12 cellular contexts compared by ENCODE assay signal in genomic region chr1:169508432-169509338, GRCh38. TPM values are rescaled to one million over a fixed set of nuclear protein-coding genes. Genes with fewer than 3 reads are reported as not detected.
DNase-seq lines count a peak whose midpoint lies in the region; ATAC-seq, FAIRE-seq and TF ChIP-seq lines count a peak whose summit lies in the region.
"Had no signal": no experiment of that assay in that cellular context is flagged by ENCODE, and none has a peak within 500 bp of the region (broad histone marks: within the 10 kb centered on the region; RNA-seq: fewer than 3 reads in every experiment).

No MANE protein-coding gene starts in this region.

- no peak for DNase-seq in activated CD4-positive, alpha-beta T cell treated with anti-CD3 and anti-CD28 coated beads for 36 hours
- no peak for DNase-seq in activated CD4-positive, alpha-beta T cell treated with anti-CD3 and anti-CD28 coated beads, Interleukin-2, amount 50 U/mL, for 1 hour
- peak; percentile 57 for DNase-seq in LNCaP clone FGC (ENCODE audit: low read depth)
- no peak for DNase-seq in H1 (ENCODE audit: low read depth in 1 of 2, low spot score in 2 of 2)
- peak; percentile 29 for DNase-seq in retina
- DNase-seq in RKO (ENCODE audit: low spot score): no peak
- DNase-seq in WERI-Rb-1: no peak
- DNase-seq: central memory CD4-positive, alpha-beta T cell; foreskin fibroblast; lower lobe of right lung had no signal

- H4K8ac ChIP-seq in H1 (ENCODE audit: extremely low read depth, insufficient read depth, low read length): no peak overlapping the region

- peaks cover 25% of the 10 kb centered on the region for H3K4me1 Mint-ChIP-seq in activated CD4-positive, alpha-beta T cell treated with anti-CD3 and anti-CD28 coated beads for 36 hours

- no peaks in the 10 kb centered on the region for H4K20me1 ChIP-seq in H1 (replicated peaks in 1 of 2; ENCODE audit: control insufficient read depth in 1 of 2, insufficient read depth in 2 of 2, low read length in 2 of 2)

- no peak overlapping the region for H3K27ac ChIP-seq in H1 (ENCODE audit: low read depth, low read length)
- H3K27ac ChIP-seq in WERI-Rb-1: no peak overlapping the region
- H3K27ac ChIP-seq: lower lobe of right lung had no signal

- H2AFZ ChIP-seq in H1 (ENCODE audit: low read length): 0 out of 2 replicates have a peak overlapping the region, but pooled peaks have one; percentile 31

- H3K27me3 Mint-ChIP-seq in activated CD4-positive, alpha-beta T cell treated with anti-CD3 and anti-CD28 coated beads for 36 hours: no peaks in the 10 kb centered on the region

- H3K4ac ChIP-seq in H1 (replicated peaks; ENCODE audit: insufficient read length, low read depth, low read length): no peak overlapping the region

- TF ChIP-seq CTCF in LNCaP clone FGC (IDR thresholded peaks at IDR 0.05; ENCODE audit: control insufficient read depth, extremely low read depth, insufficient read depth) (no peak), H1 (IDR thresholded peaks at IDR 0.05; ENCODE audit: control extremely low read depth in 1 of 3, insufficient read depth in 1 of 3, low read depth in 1 of 3, low read length in 3 of 3) (no peak), WERI-Rb-1 (IDR thresholded peaks at IDR 0.05; ENCODE audit: low read depth, low read length) (no peak)

- ATAC-seq in activated CD4-positive, alpha-beta T cell treated with anti-CD3 and anti-CD28 coated beads for 36 hours: no peak
- ATAC-seq in GM21786 (IDR thresholded peaks at IDR 0.05; ENCODE audit: unreplicated experiment): no peak

- peaks cover 14% of the 10 kb centered on the region for H3K36me3 Mint-ChIP-seq in activated CD4-positive, alpha-beta T cell treated with anti-CD3 and anti-CD28 coated beads for 36 hours (ENCODE audit: low read depth)

- no peak for TF ChIP-seq POLR2A in H1 (IDR thresholded peaks at IDR 0.05; ENCODE audit: control extremely low read depth in 1 of 2, low read depth in 2 of 2, low read length in 2 of 2)

- H3K23ac ChIP-seq in H1 (ENCODE audit: insufficient read length): no peak overlapping the region

- TF ChIP-seq EP300 in H1 (IDR thresholded peaks at IDR 0.05; ENCODE audit: borderline replicate concordance in 1 of 2, low read depth in 2 of 2, low read length in 2 of 2): no peak

- no peak overlapping the region for H2AK5ac ChIP-seq in H1 (ENCODE audit: low read depth, low read length)

- H3K79me2 ChIP-seq in H1 (ENCODE audit: control insufficient read depth in 1 of 2, insufficient read depth in 2 of 2, low read length in 2 of 2): no peaks in the 10 kb centered on the region

- H2BK5ac ChIP-seq in H1 (ENCODE audit: low read depth, low read length): no peak overlapping the region

- WGBS in H1 (ENCODE audit: extremely low coverage in 1 of 2, insufficient coverage in 1 of 2, insufficient read length in 1 of 2, insufficient replicate concordance in 2 of 2, low coverage in 1 of 2, low lambda C conversion rate in 2 of 2, missing lambda C conversion rate in 1 of 2), 2 experiments: 90% methylated on average over 3 of the region's 3 CpGs; no CpG with 5 or more reads in 1 of the 2 experiments

- H3K4me1 ChIP-seq in H1 (replicated peaks in 1 of 4; ENCODE audit: control insufficient read depth in 3 of 4, insufficient read depth in 4 of 4, low read length in 3 of 4): no peaks in the 10 kb centered on the region

- no peak overlapping the region for H3K4me2 ChIP-seq in H1 (ENCODE audit: insufficient read depth in 1 of 2, low read depth in 2 of 2, low read length in 2 of 2)

- no peak overlapping the region for H2BK12ac ChIP-seq in H1 (ENCODE audit: low read depth, low read length)

- CTCF ChIA-PET in activated CD4-positive, alpha-beta T cell treated with anti-CD3 and anti-CD28 coated beads for 36 hours (lab: Charles Lee): interaction anchor here (0.6 to 1.5 kb wide), 4 partner anchors 10 to 882 kb away, joined by 3 to 8 read pairs (median 3); no protein-coding TSS in a partner anchor
- CTCF ChIA-PET in H1 (lab: Charles Lee; ENCODE audit: partially characterized antibody): interaction anchor here (1.4 kb wide), 1 partner anchor 1056 kb away, joined by 3 read pairs; no protein-coding TSS in a partner anchor

- H3K79me1 ChIP-seq in H1 (ENCODE audit: low read depth, low read length): no peaks in the 10 kb centered on the region

- H4K5ac ChIP-seq in H1 (ENCODE audit: insufficient read length, low read depth, low read length): no peak overlapping the region

- H3K9me3 ChIP-seq in H1 (ENCODE audit: insufficient read depth in 2 of 2, low read depth in 1 of 2, low read length in 1 of 2) (no peaks in the 10 kb centered on the region), WERI-Rb-1 (ENCODE audit: severe bottlenecking) (no peaks in the 10 kb centered on the region)
- H3K9me3 ChIP-seq: lower lobe of right lung had no signal

- H4K91ac ChIP-seq in H1 (replicated peaks; ENCODE audit: insufficient read length, low read length): no peak overlapping the region

- TF ChIP-seq RAD21 in H1 (IDR thresholded peaks at IDR 0.05 in 1 of 2, conservative IDR thresholded peaks at IDR 0.05 in 1 of 2; ENCODE audit: low read depth in 2 of 2, low read length in 2 of 2): no peak

- H3K36me3 ChIP-seq in H1 (ENCODE audit: control insufficient read depth in 2 of 4, insufficient read depth in 4 of 4, low read length in 3 of 4): no peaks in the 10 kb centered on the region
- no peaks in the 10 kb centered on the region for H3K36me3 ChIP-seq in WERI-Rb-1
- H3K36me3 ChIP-seq: lower lobe of right lung had no signal

- H3K9me3 Mint-ChIP-seq in activated CD4-positive, alpha-beta T cell treated with anti-CD3 and anti-CD28 coated beads for 36 hours (ENCODE audit: low read depth): no peaks in the 10 kb centered on the region

- H3K56ac ChIP-seq in H1 (replicated peaks; ENCODE audit: insufficient read length, low read depth, low read length): no peak overlapping the region

- H3K23me2 ChIP-seq in H1 (ENCODE audit: low read depth, low read length): no peaks in the 10 kb centered on the region

- no peaks in the 10 kb centered on the region for H3K27me3 ChIP-seq in H1 (replicated peaks in 1 of 4; ENCODE audit: control insufficient read depth in 3 of 4, extremely low read depth in 1 of 4, insufficient read depth in 3 of 4, low read length in 3 of 4)
- H3K27me3 ChIP-seq in WERI-Rb-1 (ENCODE audit: insufficient read depth, low read depth, severe bottlenecking): no peaks in the 10 kb centered on the region

- POLR2A ChIA-PET in activated CD4-positive, alpha-beta T cell treated with anti-CD3 and anti-CD28 coated beads for 36 hours (lab: Charles Lee): no interaction called here
- POLR2A ChIA-PET in H1 (lab: Charles Lee; ENCODE audit: partially characterized antibody): no interaction called here

- no peak overlapping the region for H3K18ac ChIP-seq in H1 (ENCODE audit: extremely low read depth, low read length)

- H2BK15ac ChIP-seq in H1 (ENCODE audit: low read length): no peak overlapping the region

- intact Hi-C loops in activated CD4-positive, alpha-beta T cell treated with anti-CD3 and anti-CD28 coated beads for 36 hours (cut with DNase I, micrococcal nuclease): no loop called here

- H3K4me3 ChIP-seq in LNCaP clone FGC (ENCODE audit: low read depth, low read length) (peak overlapping the region; percentile 6; the same call in 1 of the 2 replicates), H1 (ENCODE audit: extremely low read depth in 1 of 4, insufficient read depth in 2 of 4, low read depth in 3 of 4, low read length in 4 of 4) (no peak overlapping the region), WERI-Rb-1 (ENCODE audit: low read depth, low read length) (no peak overlapping the region)
- H3K4me3 ChIP-seq: lower lobe of right lung had no signal

- H3K27ac Mint-ChIP-seq in activated CD4-positive, alpha-beta T cell treated with anti-CD3 and anti-CD28 coated beads for 36 hours: peak overlapping the region; percentile 28

- H3K9ac ChIP-seq in H1 (replicated peaks in 1 of 4; ENCODE audit: extremely low read depth in 1 of 4, low read depth in 3 of 4, low read length in 3 of 4): no peak overlapping the region

- no peak overlapping the region for H3K14ac ChIP-seq in H1 (ENCODE audit: insufficient read length)

- no peak overlapping the region for H2BK20ac ChIP-seq in H1 (ENCODE audit: low read length)

- FAIRE-seq in H1 (lab: Jason Lieb, UNC): no peak
- FAIRE-seq: H54 had no signal

- H3K4me3 Mint-ChIP-seq in activated CD4-positive, alpha-beta T cell treated with anti-CD3 and anti-CD28 coated beads for 36 hours: no peak overlapping the region

- H2BK120ac ChIP-seq in H1 (replicated peaks; ENCODE audit: low read depth, low read length): no peak overlapping the region

TF ChIP-seq in H1, 55 proteins besides CTCF, POLR2A, EP300 and RAD21 (continues in another document):
- TF ChIP-seq CHD2 (IDR thresholded peaks at IDR 0.05; ENCODE audit: low read length) (no peak), RBBP5 (IDR thresholded peaks at IDR 0.05; ENCODE audit: borderline replicate concordance, low read depth, low read length) (no peak), RXRA (IDR thresholded peaks at IDR 0.05; ENCODE audit: insufficient read depth, low read depth, low read length) (no peak)

RNA-seq across cellular contexts. Expression of gene SLC19A2, which starts 22.9 kb away (rescaled TPM):
- 1 to 10 TPM; 4.0 to 4.4 TPM for total RNA-seq in activated CD4-positive, alpha-beta T cell treated with anti-CD3 and anti-CD28 coated beads for 36 hours
- total RNA-seq in H1 (2021; fragmentation: NEBNext Ultra II Directional; extraction: Animal tissue kit (Norgen Biotek cat#: 25700)): 22.5 and 23.2 TPM in 2 replicates
- polyA plus RNA-seq in H1 (2011; rRNA removed): 18.4 and 21.2 TPM in 2 replicates
- 19.7 TPM for polyA plus RNA-seq in H1 (2011; cell fraction: cytosol; rRNA removed)
- 13.0 TPM for polyA plus RNA-seq in H1 (2011; cell fraction: nucleus; rRNA removed)
- polyA plus RNA-seq in H1 (2012, experiment 1 of 2): 8.7 to 14.7 TPM (median 11.7 TPM) in 4 replicates
- polyA plus RNA-seq in H1 (2012, experiment 2 of 2): 2.7 TPM
- polyA plus RNA-seq in H1 (2013, experiment 1 of 2): 24.8 TPM
- polyA plus RNA-seq in H1 (2013, experiment 2 of 2): 30.6 TPM
- polyA minus RNA-seq in H1 (2011; rRNA and poly(A)+ RNA removed): 38.0 and 48.9 TPM in 2 replicates
- 15.7 TPM for polyA minus RNA-seq in H1 (2011; cell fraction: cytosol; rRNA and poly(A)+ RNA removed)
- polyA minus RNA-seq in H1 (2011; cell fraction: nucleus; rRNA and poly(A)+ RNA removed): 23.6 TPM

Comparison
In these comparisons a context has a peak if more than half of its experiments do, and no peak if none do; other contexts are left out.
1. DNase-seq: peak in LNCaP clone FGC (single experiment) and retina (single experiment); none in activated CD4-positive, alpha-beta T cell treated with anti-CD3 and anti-CD28 coated beads for 36 hours (single experiment), activated CD4-positive, alpha-beta T cell treated with anti-CD3 and anti-CD28 coated beads, Interleukin-2, amount 50 U/mL, for 1 hour (single experiment), H1 (0 of 2), RKO (single experiment) and WERI-Rb-1 (single experiment).